In the genomic region with DNA sequence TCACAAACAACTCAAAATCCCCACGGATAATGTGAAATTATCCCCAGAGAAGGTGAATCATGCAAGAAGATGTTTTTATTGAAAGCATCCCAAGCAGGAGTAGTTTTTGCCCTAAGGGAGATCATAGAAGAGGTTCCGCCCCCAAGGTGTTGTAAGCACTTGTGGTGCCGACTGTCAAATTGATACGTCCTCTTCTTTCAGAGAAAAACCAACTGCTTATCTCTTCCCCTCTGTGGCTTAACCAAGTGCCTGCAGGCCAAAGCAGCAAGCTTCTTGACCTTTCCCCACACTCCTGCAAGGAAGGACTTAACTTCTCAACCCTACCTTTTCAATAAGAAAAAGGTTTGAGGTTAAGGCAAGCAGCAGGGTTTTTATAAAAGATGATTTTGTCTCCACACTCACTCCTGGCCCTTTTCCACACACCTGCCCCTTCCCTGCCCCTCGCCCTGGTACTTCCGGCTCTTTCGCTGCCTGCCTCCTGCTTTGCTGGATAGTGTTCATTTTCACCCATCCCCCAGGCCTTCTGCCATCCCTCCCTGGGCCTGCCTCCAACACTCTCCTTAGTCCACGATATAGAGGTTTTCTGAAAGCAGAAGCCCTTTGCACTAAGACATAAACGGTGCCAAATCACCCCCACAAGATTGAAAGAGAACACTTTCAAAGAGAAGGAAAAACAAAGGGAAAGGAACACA, we compare ENCODE assay signal across 15 cellular contexts.
A peak's percentile ranks its signal among the peaks of the same experiment; 100 is the strongest.
DNase-seq lines count a peak whose midpoint lies in the region; ATAC-seq and TF ChIP-seq lines count a peak whose summit lies in the region.
"Had no signal": no experiment of that assay in that cellular context is flagged by ENCODE, and none has a peak within 500 bp of the region (broad histone marks: within the 10 kb centered on the region; RNA-seq: fewer than 3 reads in every experiment).

No MANE protein-coding gene starts in this region.

- no peaks in the 10 kb centered on the region for H3K27me3 ChIP-seq in esophagus squamous epithelium
- H3K27me3 ChIP-seq: BE2C, thyroid gland had no signal

- H3K4me1 ChIP-seq in esophagus squamous epithelium, result peaks cover 0 to 6% (median 0%) of the 10 kb centered on the region in 3 donors
- H3K4me1 ChIP-seq: BE2C, thyroid gland had no signal

- H3K36me3 Mint-ChIP-seq in brain, result no peaks in the 10 kb centered on the region
- H3K36me3 Mint-ChIP-seq: naive B cell had no signal

- H3K4me1 Mint-ChIP-seq in brain, result peaks cover 27% of the 10 kb centered on the region
- H3K4me1 Mint-ChIP-seq: naive B cell had no signal

- H3K27ac ChIP-seq in substantia nigra (ENCODE audit: low read depth, low read length, poor library complexity, severe bottlenecking) (peak overlapping the region; percentile 21), esophagus squamous epithelium (no peak overlapping the region)
- H3K27ac ChIP-seq: HL-60, thyroid gland had no signal

- no peaks in the 10 kb centered on the region for H3K36me3 ChIP-seq in esophagus squamous epithelium
- H3K36me3 ChIP-seq: BE2C, thyroid gland had no signal

- peak overlapping the region; percentile 3 to 66 (median 54) for H3K27ac Mint-ChIP-seq in brain
- H3K27ac Mint-ChIP-seq: naive B cell had no signal

- H3K4me3 ChIP-seq in esophagus squamous epithelium, result no peak overlapping the region
- H3K4me3 ChIP-seq: thyroid gland had no signal

- ATAC-seq in left cardiac atrium (peak; percentile 68 to 84), Right ventricle myocardium inferior (no peak)

- H3K4me3 Mint-ChIP-seq in brain, result peak overlapping the region in 2 of 5 experiments; percentile 12 to 50
- H3K4me3 Mint-ChIP-seq: naive B cell had no signal

- TF ChIP-seq CTCF in brain (conservative IDR thresholded peaks at IDR 0.05) (no peak), esophagus squamous epithelium (IDR thresholded peaks at IDR 0.05) (no peak)

- 48 to 73% methylated on average over 7 to 8 of the region's 9 CpGs for WGBS in esophagus squamous epithelium, 2 donors

- TF ChIP-seq POLR2A in esophagus squamous epithelium (IDR thresholded peaks at IDR 0.05), result no peak

- H3K9me3 Mint-ChIP-seq in brain, result peaks cover 0 to 8% (median 4%) of the 10 kb centered on the region in 5 experiments

- intact Hi-C loops in left cardiac atrium (cut with DNase I) (loop anchor here in 1 of 2 donors (5.0 kb wide), 1 partner anchor 486 kb away; no protein-coding TSS in a partner anchor), Right ventricle myocardium inferior (cut with DNase I) (no loop called here), esophagus squamous epithelium (cut with DNase I) (loop anchor here (5.0 to 10.0 kb wide), 3 partner anchors 261 to 466 kb away; no protein-coding TSS in a partner anchor)

- DNase-seq in left cardiac atrium, result no peak
- DNase-seq in Right ventricle myocardium inferior (ENCODE audit: missing footprints), result no peak
- peak; percentile 64 for DNase-seq in NCI-H2196 treated with DMSO at 0.1 percent for 48 hours (lab: John Stamatoyannopoulos, UW; ENCODE audit: unreplicated experiment)
- DNase-seq in substantia nigra (lab: John Stamatoyannopoulos, UW), result peak in 20 of 49 donors; percentile 13 to 58 (median 30)
- no peak for DNase-seq in NCI-H2081 (lab: John Stamatoyannopoulos, UW)
- no peak for DNase-seq in esophagus squamous epithelium (lab: John Stamatoyannopoulos, UW)
- DNase-seq in NCI-H748 treated with DMSO at 0.1 percent for 48 hours (lab: John Stamatoyannopoulos, UW), result no peak
- DNase-seq: aorta, BE2C, DMS79, naive B cell, NCI-H1930 had no signal

- H3K9me3 ChIP-seq in esophagus squamous epithelium, result no peaks in the 10 kb centered on the region
- H3K9me3 ChIP-seq: BE2C, thyroid gland had no signal

- H3K27me3 Mint-ChIP-seq in brain, result peaks cover 3% of the 10 kb centered on the region
